22 cellular contexts compared by ENCODE assay signal in the genomic region with DNA sequence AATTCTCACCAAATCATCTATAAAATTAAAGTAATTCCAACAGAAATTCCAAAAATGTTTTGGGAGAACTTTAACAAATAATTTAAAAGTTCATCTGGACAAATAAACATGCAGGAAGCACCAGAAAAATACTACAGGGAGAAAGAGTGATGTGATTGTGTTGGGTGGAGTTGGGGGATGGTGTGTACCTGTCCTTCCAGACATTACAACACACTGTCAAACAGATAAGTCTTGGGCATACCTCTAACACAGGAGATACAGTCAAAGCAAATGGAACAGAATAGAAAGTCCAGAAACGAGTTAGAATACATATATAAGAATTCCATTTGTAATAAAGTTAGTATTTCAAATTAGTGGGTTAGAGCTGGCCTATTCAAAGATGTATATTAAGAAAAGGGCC.
"Had no signal": no experiment of that assay in that cellular context is flagged by ENCODE, and none has a peak within 500 bp of the region (broad histone marks: within the 10 kb centered on the region; RNA-seq: fewer than 3 reads in every experiment).

No MANE protein-coding gene starts in this region.

- H3K9me3 ChIP-seq: left lung, prostate gland, right atrium auricular region, upper lobe of left lung had no signal

- H3K9ac ChIP-seq: neural progenitor cell had no signal

- H3K4me3 ChIP-seq: left lung, lung, neural progenitor cell, prostate gland, right atrium auricular region, upper lobe of left lung had no signal

- H2AFZ ChIP-seq: neural progenitor cell had no signal

- H3K4me2 ChIP-seq: neural progenitor cell had no signal

- FAIRE-seq: bronchial epithelial cell had no signal

- H3K36me3 ChIP-seq: left lung, neural progenitor cell, prostate gland, right atrium auricular region, upper lobe of left lung, WERI-Rb-1 had no signal

- H3K4me1 ChIP-seq: left lung, prostate gland, right atrium auricular region had no signal

- ATAC-seq: activated T-cell treated with anti-CD3 and anti-CD28 coated beads, Interleukin-2, amount 50 U/mL, for 4 hours; left lung; naive thymus-derived CD8-positive, alpha-beta T cell; T-cell had no signal

- H3K27ac ChIP-seq: left lung, neural progenitor cell, prostate gland, right atrium auricular region, upper lobe of left lung, WERI-Rb-1 had no signal

- DNase-seq: activated CD4-positive, alpha-beta T cell treated with anti-CD3 and anti-CD28 coated beads for 1 hour; activated CD8-positive, alpha-beta memory T cell treated with anti-CD3 and anti-CD28 coated beads for 24 hours; activated CD8-positive, alpha-beta memory T cell treated with anti-CD3 and anti-CD28 coated beads, Interleukin-2, amount 50 U/mL, for 4 hours; activated naive CD4-positive, alpha-beta T cell treated with anti-CD3 and anti-CD28 coated beads for 36 hours; activated T-cell treated with anti-CD3 and anti-CD28 coated beads, Interleukin-2, amount 50 U/mL, for 4 hours; amygdala; cerebellar nuclear complex; cortex of kidney; endodermal cell; erythroblast; left lung; naive thymus-derived CD8-positive, alpha-beta T cell; stimulated activated CD4-positive, alpha-beta T cell treated with anti-CD3 and anti-CD28 coated beads, Interleukin-4, amount 100 ng/mL, for 24 hours; stimulated activated naive CD4-positive, alpha-beta T cell treated with Interleukin-2 at 50 U/mL for 16 hours; T-cell; upper lobe of left lung; WERI-Rb-1 had no signal

- H3K27me3 ChIP-seq: left lung, neural progenitor cell, right atrium auricular region, upper lobe of left lung had no signal
